ENCODE assay signal across 25 cellular contexts in genomic region chr6:118523216-118523615, GRCh38. TPM values are rescaled to one million over a fixed set of nuclear protein-coding genes. Genes with fewer than 3 reads are reported as not detected.
A peak's percentile ranks its signal among the peaks of the same experiment; 100 is the strongest.
DNase-seq lines count a peak whose midpoint lies in the region; ATAC-seq and TF ChIP-seq lines count a peak whose summit lies in the region.
"Had no signal": no experiment of that assay in that cellular context is flagged by ENCODE, and none has a peak within 500 bp of the region (broad histone marks: within the 10 kb centered on the region; RNA-seq: fewer than 3 reads in every experiment).

No MANE protein-coding gene starts in this region.

- H3K36me3 ChIP-seq in OCI-LY3 (replicated peaks; ENCODE audit: low read depth, low read length), result no peaks in the 10 kb centered on the region
- H3K36me3 ChIP-seq in endodermal cell (ENCODE audit: control insufficient read depth, insufficient read depth, low read length), result no peaks in the 10 kb centered on the region

- peak overlapping the region; percentile 33; the same call in 1 of the 2 replicates for H3K4me2 ChIP-seq in OCI-LY3 (ENCODE audit: low read length)
- H3K4me2 ChIP-seq: BLaER1 treated with 17β-estradiol and CSF1 and Interleukin-3, amounts not matched to agents 10 nM and 100 nM had no signal

- H3K9me3 ChIP-seq in OCI-LY3 (ENCODE audit: insufficient read depth, low read length) (no peaks in the 10 kb centered on the region), endodermal cell (ENCODE audit: control insufficient read depth, low read length) (no peaks in the 10 kb centered on the region)

- 93 to 94% methylated on average over 5 of the region's 5 CpGs for WGBS in endodermal cell (ENCODE audit: insufficient coverage in 1 of 2, insufficient read length in 1 of 2), 2 experiments

- peaks cover 8% of the 10 kb centered on the region for H3K4me1 ChIP-seq in OCI-LY3 (ENCODE audit: low read length)
- H3K4me1 ChIP-seq in endodermal cell (ENCODE audit: control insufficient read depth, insufficient read depth, low read length), result no peaks in the 10 kb centered on the region
- H3K4me1 ChIP-seq: BLaER1 treated with 17β-estradiol and CSF1 and Interleukin-3, amounts not matched to agents 10 nM and 100 nM had no signal

- H3K27me3 ChIP-seq in OCI-LY3 (ENCODE audit: low read depth, low read length), result peaks cover 25% of the 10 kb centered on the region
- H3K27me3 ChIP-seq in endodermal cell (ENCODE audit: control insufficient read depth, insufficient read depth, low read length, poor library complexity, severe bottlenecking), result no peaks in the 10 kb centered on the region
- H3K27me3 ChIP-seq: BLaER1 treated with 17β-estradiol and CSF1 and Interleukin-3, amounts not matched to agents 10 nM and 100 nM had no signal

- no peaks in the 10 kb centered on the region for H3K9me3 Mint-ChIP-seq in T-helper 2 cell treated with Interferon-gamma antibody and Interleukin-4, amounts not matched to agents 5 μg/mL and 100 μg/mL, for 36 hours
- H3K9me3 Mint-ChIP-seq in endodermal cell, result no peaks in the 10 kb centered on the region
- H3K9me3 Mint-ChIP-seq: CD8-positive, alpha-beta T cell had no signal

- H3K79me2 ChIP-seq in OCI-LY3 (ENCODE audit: low read length), result no peaks in the 10 kb centered on the region

- peaks cover 36% of the 10 kb centered on the region for H4K20me1 ChIP-seq in OCI-LY3 (ENCODE audit: insufficient read depth, low read length)

- ATAC-seq in GM18499 (IDR thresholded peaks at IDR 0.05; ENCODE audit: insufficient read depth, unreplicated experiment), result peak; percentile 60
- peak; percentile 62 for ATAC-seq in GM18909 (IDR thresholded peaks at IDR 0.05; ENCODE audit: poor library complexity, unreplicated experiment)
- peak; percentile 83 for ATAC-seq in HG02885 (IDR thresholded peaks at IDR 0.05; ENCODE audit: poor library complexity, unreplicated experiment)
- ATAC-seq: CD8-positive, alpha-beta T cell; HepG2 had no signal

- no peak overlapping the region for H3K27ac Mint-ChIP-seq in T-helper 2 cell treated with Interferon-gamma antibody and Interleukin-4, amounts not matched to agents 5 μg/mL and 100 μg/mL, for 36 hours
- H3K27ac Mint-ChIP-seq in endodermal cell, result no peak overlapping the region
- H3K27ac Mint-ChIP-seq: CD8-positive, alpha-beta T cell had no signal

- H3K9ac ChIP-seq in OCI-LY3 (ENCODE audit: low read length) (no peak overlapping the region), endodermal cell (ENCODE audit: extremely low read depth, low read length, poor library complexity, severe bottlenecking) (no peak overlapping the region)
- H3K9ac ChIP-seq: BLaER1 treated with 17β-estradiol and CSF1 and Interleukin-3, amounts not matched to agents 10 nM and 100 nM had no signal

- peaks cover 31% of the 10 kb centered on the region for H3K36me3 Mint-ChIP-seq in T-helper 2 cell treated with Interferon-gamma antibody and Interleukin-4, amounts not matched to agents 5 μg/mL and 100 μg/mL, for 36 hours (ENCODE audit: low read depth)
- H3K36me3 Mint-ChIP-seq in endodermal cell (ENCODE audit: low read depth), result no peaks in the 10 kb centered on the region

- H3K27ac ChIP-seq in OCI-LY3 (ENCODE audit: low read length) (no peak overlapping the region), endodermal cell (ENCODE audit: low read depth, low read length) (no peak overlapping the region)
- H3K27ac ChIP-seq: BLaER1 treated with 17β-estradiol and CSF1 and Interleukin-3, amounts not matched to agents 10 nM and 100 nM; SK-N-MC had no signal

- H3K4me3 Mint-ChIP-seq in T-helper 2 cell treated with Interferon-gamma antibody and Interleukin-4, amounts not matched to agents 5 μg/mL and 100 μg/mL, for 36 hours, result no peak overlapping the region
- no peak overlapping the region for H3K4me3 Mint-ChIP-seq in endodermal cell
- H3K4me3 Mint-ChIP-seq: CD8-positive, alpha-beta T cell had no signal

- TF ChIP-seq CTCF in OCI-LY3 (IDR thresholded peaks at IDR 0.05; ENCODE audit: low read depth, low read length), result no peak
- TF ChIP-seq CTCF in endodermal cell (conservative IDR thresholded peaks at IDR 0.05), result no peak

- no peak overlapping the region for H2AFZ ChIP-seq in OCI-LY3 (ENCODE audit: low read depth, low read length)

- no peak overlapping the region for H3K4me3 ChIP-seq in OCI-LY3 (ENCODE audit: low read length)
- H3K4me3 ChIP-seq in endodermal cell (ENCODE audit: low read length), result no peak overlapping the region
- H3K4me3 ChIP-seq: BLaER1 treated with 17β-estradiol and CSF1 and Interleukin-3, amounts not matched to agents 10 nM and 100 nM; SK-N-MC had no signal

- peaks cover 7% of the 10 kb centered on the region for H3K4me1 Mint-ChIP-seq in T-helper 2 cell treated with Interferon-gamma antibody and Interleukin-4, amounts not matched to agents 5 μg/mL and 100 μg/mL, for 36 hours (ENCODE audit: low read depth)
- no peaks in the 10 kb centered on the region for H3K4me1 Mint-ChIP-seq in endodermal cell

- no peaks in the 10 kb centered on the region for H3K27me3 Mint-ChIP-seq in T-helper 2 cell treated with Interferon-gamma antibody and Interleukin-4, amounts not matched to agents 5 μg/mL and 100 μg/mL, for 36 hours (ENCODE audit: low read depth)
- no peaks in the 10 kb centered on the region for H3K27me3 Mint-ChIP-seq in endodermal cell (ENCODE audit: insufficient read depth)

- DNase-seq in dedifferentiated amniotic fluid mesenchymal stem cell (ENCODE audit: extremely low spot score), result no peak
- DNase-seq in T-helper 2 cell treated with Interferon-gamma antibody and Interleukin-4, amounts not matched to agents 5 μg/mL and 100 μg/mL, for 36 hours (ENCODE audit: low spot score), result no peak
- no peak for DNase-seq in NCI-H774 (lab: John Stamatoyannopoulos, UW)
- DNase-seq in endodermal cell, result no peak
- DNase-seq: Calu3; CD8-positive, alpha-beta T cell; DMS53; EL; KG1; NCI-H1105 treated with DMSO at 0.1 percent for 48 hours; NCI-H1694; NCI-H2081 treated with DMSO at 0.1 percent for 48 hours; NCI-H446 treated with DMSO at 0.1 percent for 48 hours; NCI-H748 treated with DMSO at 0.1 percent for 48 hours; OCI-M1; Right ventricle myocardium superior had no signal

RNA-seq across cellular contexts. Expression of gene PLN, which starts 24.9 kb away (rescaled TPM):
- total RNA-seq in endodermal cell, result not detected
- not detected for polyA plus RNA-seq in endodermal cell (2013, experiment 1 of 2)
- polyA plus RNA-seq in endodermal cell (2013, experiment 2 of 2), result 0.17 TPM
- total RNA-seq: A673; Calu3; CD8-positive, alpha-beta T cell; HepG2; T-helper 2 cell treated with Interferon-gamma antibody and Interleukin-4, amounts not matched to agents 100 ng/mL and 5 ng/mL, for 36 hours had no signal
- polyA plus RNA-seq: HepG2 had no signal
